ENCODE assay signal across 8 cellular contexts in the genomic region with DNA sequence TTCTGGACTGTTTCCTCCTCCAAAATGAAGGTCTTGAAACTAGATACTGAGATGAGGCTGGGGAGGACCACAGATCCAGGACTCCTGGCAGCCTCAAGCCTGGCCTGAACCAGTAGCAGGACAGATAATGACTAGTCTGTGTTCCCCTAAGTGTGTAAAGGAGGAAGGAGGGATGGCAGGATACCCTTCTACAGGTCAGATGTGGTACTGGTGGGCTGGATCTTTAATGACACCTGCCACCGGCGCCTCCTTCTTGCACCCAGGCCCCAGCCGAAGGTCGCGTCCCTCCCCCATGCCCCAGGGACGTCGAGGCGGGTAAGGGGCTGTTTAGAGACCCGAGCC. TPM values are rescaled to one million over a fixed set of nuclear protein-coding genes. Genes with fewer than 3 reads are reported as not detected.
DNase-seq lines count a peak whose midpoint lies in the region; ATAC-seq, FAIRE-seq and TF ChIP-seq lines count a peak whose summit lies in the region.

No MANE protein-coding gene starts in this region.

- POLR2A ChIA-PET in CD4-positive, alpha-beta T cell (lab: Charles Lee), result interaction anchor here (1.0 to 3.3 kb wide), 11 partner anchors 15 to 403 kb away, joined by 3 to 92 read pairs (median 5); partner anchors contain the start of genes ARIH2, IMPDH2, IP6K2 and NDUFAF3

- H3K4me1 ChIP-seq in keratinocyte (ENCODE audit: control insufficient read depth, extremely low read depth, insufficient read depth, low read length) (peaks cover 13% of the 10 kb centered on the region), testis (peaks cover 20% of the 10 kb centered on the region)

- intact Hi-C loops in CD4-positive, alpha-beta T cell (cut with DNase I, micrococcal nuclease), result loop anchor here (1.0 to 10.0 kb wide), 6 partner anchors 16 to 555 kb away; partner anchors contain the start of genes QARS1 (in 2 of the 2), APEH (in 1 of the 2), CCDC71 (in 1 of the 2) and NDUFAF3 (in 1 of the 2)
- intact Hi-C loops in testis (cut with DNase I; ENCODE audit: low total_unique reads), result no loop called here

- no peaks in the 10 kb centered on the region for H4K20me1 ChIP-seq in keratinocyte (ENCODE audit: control insufficient read depth, extremely low read depth, insufficient read depth, low read length)

- peak in 1 of 10 experiments; percentile 16 for DNase-seq in CD4-positive, alpha-beta T cell
- peak; percentile 16 for DNase-seq in astrocyte of the hippocampus (ENCODE audit: low read depth, low spot score)
- no peak for DNase-seq in keratinocyte (ENCODE audit: low read depth, low spot score)
- no peak for DNase-seq in testis
- DNase-seq in cerebellar nuclear complex (lab: John Stamatoyannopoulos, UW), result no peak
- DNase-seq in NCI-H2029 treated with DMSO at 0.1 percent for 48 hours (lab: John Stamatoyannopoulos, UW), result no peak
- DNase-seq in epidermal melanocyte (ENCODE audit: insufficient read length, low spot score), result no peak

- H3K36me3 ChIP-seq in keratinocyte (ENCODE audit: control insufficient read depth in 2 of 2, extremely low read depth in 1 of 2, insufficient read depth in 2 of 2, low read length in 2 of 2), result peaks cover 55 to 61% of the 10 kb centered on the region in 2 experiments
- no peaks in the 10 kb centered on the region for H3K36me3 ChIP-seq in testis (ENCODE audit: low read depth, missing control alignments)

- no peaks in the 10 kb centered on the region for H3K27me3 ChIP-seq in CD4-positive, alpha-beta T cell (ENCODE audit: control insufficient read depth, insufficient read depth, low read length)
- no peaks in the 10 kb centered on the region for H3K27me3 ChIP-seq in keratinocyte (ENCODE audit: control insufficient read depth, extremely low read depth, insufficient read depth, low read length)
- no peaks in the 10 kb centered on the region for H3K27me3 ChIP-seq in testis

- FAIRE-seq in keratinocyte (lab: Jason Lieb, UNC), result peak; percentile 51

- H3K9me3 Mint-ChIP-seq in CD4-positive, alpha-beta T cell, result no peaks in the 10 kb centered on the region

- H3K4me3 ChIP-seq in keratinocyte (ENCODE audit: control insufficient read depth in 2 of 3, extremely low read depth in 1 of 3, insufficient read depth in 2 of 3, low read depth in 1 of 3, low read length in 3 of 3) (peak overlapping the region; percentile 64 to 93 (median 82)), testis (peak overlapping the region; percentile 74 to 96)

- H3K4me1 Mint-ChIP-seq in CD4-positive, alpha-beta T cell (ENCODE audit: low read depth), result peaks cover 23% of the 10 kb centered on the region

- CTCF ChIA-PET in CD4-positive, alpha-beta T cell (lab: Charles Lee), result interaction anchor here (1.4 to 3.5 kb wide), 4 partner anchors 26 to 98 kb away, joined by 3 to 27 read pairs (median 8); partner anchors contain the start of genes KLHDC8B, NDUFAF3 and QRICH1

- 0% methylated on average over 9 of the region's 9 CpGs; no CpG with 5 or more reads in 1 of the 2 donors for WGBS in testis, 2 donors

- TF ChIP-seq CTCF in CD4-positive, alpha-beta T cell (IDR thresholded peaks at IDR 0.05), result no peak
- TF ChIP-seq CTCF in keratinocyte (optimal IDR thresholded peaks at IDR 0.05 in 1 of 3, IDR thresholded peaks at IDR 0.05 in 1 of 3, conservative IDR thresholded peaks at IDR 0.05 in 1 of 3; ENCODE audit: extremely low read depth in 1 of 3, insufficient read depth in 2 of 3, low read length in 3 of 3) (no peak), testis (IDR thresholded peaks at IDR 0.05) (no peak)

- peaks cover 2% of the 10 kb centered on the region for H3K9me1 ChIP-seq in keratinocyte (ENCODE audit: control insufficient read depth, extremely low read depth, insufficient read depth, low read length)

- H2AFZ ChIP-seq in keratinocyte (ENCODE audit: control insufficient read depth, low read length), result no peak overlapping the region

- H3K36me3 Mint-ChIP-seq in CD4-positive, alpha-beta T cell (ENCODE audit: low read depth), result peaks cover 39% of the 10 kb centered on the region

- H3K27ac ChIP-seq in CD4-positive, alpha-beta T cell (ENCODE audit: low read depth, low read length), result peak overlapping the region; percentile 87
- H3K27ac ChIP-seq in keratinocyte (ENCODE audit: control insufficient read depth, insufficient read depth, low read length) (peak overlapping the region; percentile 71), testis (peak overlapping the region; percentile 89 to 90)

- peak overlapping the region; percentile 100 for H3K4me2 ChIP-seq in keratinocyte (ENCODE audit: control insufficient read depth, extremely low read depth, insufficient read depth, low read depth, low read length)

- peak overlapping the region; percentile 93 for H3K4me3 Mint-ChIP-seq in CD4-positive, alpha-beta T cell

- no peaks in the 10 kb centered on the region for H3K27me3 Mint-ChIP-seq in CD4-positive, alpha-beta T cell

- H3K9ac ChIP-seq in keratinocyte (ENCODE audit: control insufficient read depth, extremely low read depth, insufficient read depth, low read length), result peak overlapping the region; percentile 91

- H3K27ac Mint-ChIP-seq in CD4-positive, alpha-beta T cell, result peak overlapping the region; percentile 95

- dilution Hi-C loops in keratinocyte (cut with MboI; ENCODE audit: extremely low pct_ligation_motif_present, low sequenced_read_pairs), result no loop called here

- peaks cover 15% of the 10 kb centered on the region for H3K79me2 ChIP-seq in keratinocyte (ENCODE audit: control insufficient read depth, insufficient read depth, low read length)

- TF ChIP-seq POLR2A in testis (IDR thresholded peaks at IDR 0.05), result no peak

- H3K9me3 ChIP-seq in CD4-positive, alpha-beta T cell (ENCODE audit: control insufficient read depth, low read length), result no peaks in the 10 kb centered on the region
- H3K9me3 ChIP-seq in keratinocyte (ENCODE audit: control insufficient read depth, low read depth, low read length) (no peaks in the 10 kb centered on the region), testis (no peaks in the 10 kb centered on the region)

- peak; percentile 16 for ATAC-seq in CD4-positive, alpha-beta T cell (ENCODE audit: poor library complexity)
- ATAC-seq in HG03135 (IDR thresholded peaks at IDR 0.05; ENCODE audit: unreplicated experiment), result peak; percentile 11

RNA-seq across cellular contexts. Expression of gene USP19, which starts 0.6 kb away (rescaled TPM):
- 10 to 100 TPM; 84.9 to 86.2 TPM for total RNA-seq in CD4-positive, alpha-beta T cell
- polyA plus RNA-seq in keratinocyte (21.2 to 31.5 TPM (median 23.1 TPM) in 3 replicates), testis (ENCODE audit: insufficient read depth, low read depth, low replicate concordance) (77.2 TPM)
- polyA plus RNA-seq in keratinocyte (2011; ENCODE audit: low read depth), result 35.5 TPM
- 13.6 and 18.6 TPM in 2 replicates for polyA plus RNA-seq in keratinocyte (2011; cell fraction: cytosol; rRNA removed)
- 45.9 and 55.6 TPM in 2 replicates for polyA plus RNA-seq in keratinocyte (2011; cell fraction: nucleus; rRNA removed)
- polyA plus RNA-seq in keratinocyte (2012; ENCODE audit: low replicate concordance), result 18.7 and 20.6 TPM in 2 replicates
- polyA minus RNA-seq in keratinocyte, result 53.1 to 71.7 TPM (median 68.1 TPM) in 3 replicates
- polyA minus RNA-seq in keratinocyte (2011; cell fraction: cytosol; rRNA and poly(A)+ RNA removed), result 28.0 TPM
- polyA minus RNA-seq in keratinocyte (2011; cell fraction: nucleus; rRNA and poly(A)+ RNA removed), result 38.9 and 46.4 TPM in 2 replicates
- total RNA-seq in testis, result 100 to 1,000 TPM in 1 of 2 donors, 10 to 100 TPM in 1; 82.7 to 102 TPM

RNA-seq across cellular contexts. Expression of gene LAMB2, which starts 12.8 kb away (rescaled TPM):
- total RNA-seq in CD4-positive, alpha-beta T cell, result under 1 TPM; 0.36 to 0.60 TPM
- 108 to 193 TPM (median 127 TPM) in 3 replicates for polyA plus RNA-seq in keratinocyte
- polyA plus RNA-seq in keratinocyte (2011; ENCODE audit: low read depth), result 71.7 TPM
- polyA plus RNA-seq in keratinocyte (2011; cell fraction: cytosol; rRNA removed), result 17.9 and 28.8 TPM in 2 replicates
- 704 and 806 TPM in 2 replicates for polyA plus RNA-seq in keratinocyte (2011; cell fraction: nucleus; rRNA removed)
- polyA plus RNA-seq in keratinocyte (2012; ENCODE audit: low replicate concordance), result 81.7 and 115 TPM in 2 replicates
- 267 to 518 TPM (median 288 TPM) in 3 replicates for polyA minus RNA-seq in keratinocyte
- polyA minus RNA-seq in keratinocyte (2011; cell fraction: cytosol; rRNA and poly(A)+ RNA removed), result 56.4 TPM
- 307 and 309 TPM in 2 replicates for polyA minus RNA-seq in keratinocyte (2011; cell fraction: nucleus; rRNA and poly(A)+ RNA removed)
- 100 to 1,000 TPM; 336 to 503 TPM for total RNA-seq in testis
- polyA plus RNA-seq in testis (ENCODE audit: insufficient read depth, low read depth, low replicate concordance), result 276 TPM

RNA-seq across cellular contexts. Expression of gene QARS1, which starts 15.5 kb away (rescaled TPM):
- total RNA-seq in CD4-positive, alpha-beta T cell, result 100 to 1,000 TPM; 264 to 287 TPM
- polyA plus RNA-seq in keratinocyte (131 to 177 TPM (median 162 TPM) in 3 replicates), testis (ENCODE audit: insufficient read depth, low read depth, low replicate concordance) (175 TPM)
- 138 TPM for polyA plus RNA-seq in keratinocyte (2011; ENCODE audit: low read depth)
- polyA plus RNA-seq in keratinocyte (2011; cell fraction: cytosol; rRNA removed), result 93.9 and 130 TPM in 2 replicates
- polyA plus RNA-seq in keratinocyte (2011; cell fraction: nucleus; rRNA removed), result 323 and 380 TPM in 2 replicates
- polyA plus RNA-seq in keratinocyte (2012; ENCODE audit: low replicate concordance), result 145 and 197 TPM in 2 replicates
- 135 to 414 TPM (median 182 TPM) in 3 replicates for polyA minus RNA-seq in keratinocyte
- 87.5 TPM for polyA minus RNA-seq in keratinocyte (2011; cell fraction: cytosol; rRNA and poly(A)+ RNA removed)
- 154 and 187 TPM in 2 replicates for polyA minus RNA-seq in keratinocyte (2011; cell fraction: nucleus; rRNA and poly(A)+ RNA removed)
- 100 to 1,000 TPM; 198 to 246 TPM for total RNA-seq in testis

RNA-seq across cellular contexts. Expression of gene QRICH1, which starts 26.2 kb away (rescaled TPM):
- total RNA-seq in CD4-positive, alpha-beta T cell, result 100 to 1,000 TPM; 210 to 255 TPM
- polyA plus RNA-seq in keratinocyte (60.4 to 79.5 TPM (median 71.2 TPM) in 3 replicates), testis (ENCODE audit: insufficient read depth, low read depth, low replicate concordance) (126 TPM)
- polyA plus RNA-seq in keratinocyte (2011; ENCODE audit: low read depth), result 130 TPM
- polyA plus RNA-seq in keratinocyte (2011; cell fraction: cytosol; rRNA removed), result 40.7 and 58.7 TPM in 2 replicates
- 156 and 179 TPM in 2 replicates for polyA plus RNA-seq in keratinocyte (2011; cell fraction: nucleus; rRNA removed)
- 35.9 and 38.4 TPM in 2 replicates for polyA plus RNA-seq in keratinocyte (2012; ENCODE audit: low replicate concordance)
- 89.7 to 118 TPM (median 101 TPM) in 3 replicates for polyA minus RNA-seq in keratinocyte
- 70.0 TPM for polyA minus RNA-seq in keratinocyte (2011; cell fraction: cytosol; rRNA and poly(A)+ RNA removed)
- 35.2 and 61.8 TPM in 2 replicates for polyA minus RNA-seq in keratinocyte (2011; cell fraction: nucleus; rRNA and poly(A)+ RNA removed)
- total RNA-seq in testis, result 100 to 1,000 TPM; 280 to 287 TPM

RNA-seq across cellular contexts. Expression of gene CCDC71, which starts 46.1 kb away (rescaled TPM):
- total RNA-seq in CD4-positive, alpha-beta T cell, result 10 to 100 TPM; 14.7 to 16.0 TPM
- polyA plus RNA-seq in keratinocyte (18.8 to 27.7 TPM (median 21.5 TPM) in 3 replicates), testis (ENCODE audit: insufficient read depth, low read depth, low replicate concordance) (27.6 TPM)
- 7.0 TPM for polyA plus RNA-seq in keratinocyte (2011; ENCODE audit: low read depth)
- polyA plus RNA-seq in keratinocyte (2011; cell fraction: cytosol; rRNA removed), result 16.3 and 24.8 TPM in 2 replicates
- polyA plus RNA-seq in keratinocyte (2011; cell fraction: nucleus; rRNA removed), result 19.9 and 22.3 TPM in 2 replicates
- 6.8 and 23.1 TPM in 2 replicates for polyA plus RNA-seq in keratinocyte (2012; ENCODE audit: low replicate concordance)
- 26.8 to 56.8 TPM (median 37.7 TPM) in 3 replicates for polyA minus RNA-seq in keratinocyte
- polyA minus RNA-seq in keratinocyte (2011; cell fraction: cytosol; rRNA and poly(A)+ RNA removed), result 30.9 TPM
- polyA minus RNA-seq in keratinocyte (2011; cell fraction: nucleus; rRNA and poly(A)+ RNA removed), result 16.5 and 17.5 TPM in 2 replicates
- 10 to 100 TPM; 34.3 to 55.0 TPM for total RNA-seq in testis

Comparison
In these comparisons a context has a peak if more than half of its experiments do, and no peak if none do; other contexts are left out.
1. RNA of gene LAMB2, which starts 12.8 kb away (total RNA-seq): 336 to 503 TPM in testis; 0.36 to 0.60 TPM in CD4-positive, alpha-beta T cell; every median in the first group is over 100 times any median in the second.
2. Peak in every context shown above with its lines, with median percentiles within 50 percentile points of each other: H3K27ac ChIP-seq.